ENCODE assay signal across 37 cellular contexts in the genomic region with DNA sequence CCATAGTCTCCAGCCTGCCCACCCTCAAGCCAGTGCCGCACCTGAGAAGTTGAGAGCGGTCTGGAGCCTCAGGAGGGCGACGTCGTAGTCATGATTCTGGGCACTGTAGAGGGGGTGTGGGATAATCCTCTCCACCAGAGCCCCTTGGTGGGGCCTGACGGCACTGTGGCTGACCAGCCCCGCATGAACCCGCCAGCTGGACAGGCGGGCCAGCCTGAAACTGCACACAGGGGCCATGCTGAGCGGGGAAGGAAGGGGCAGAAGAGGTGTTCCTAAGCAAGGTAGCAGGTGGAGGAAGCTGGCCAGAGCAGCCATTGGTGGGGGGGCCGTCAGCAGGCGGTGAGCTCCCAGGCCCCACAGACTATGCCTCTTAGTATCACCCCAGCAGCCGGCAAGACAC. TPM values are rescaled to one million over a fixed set of nuclear protein-coding genes. Genes with fewer than 3 reads are reported as not detected.
DNase-seq lines count a peak whose midpoint lies in the region; ATAC-seq, FAIRE-seq and TF ChIP-seq lines count a peak whose summit lies in the region.
"Had no signal": no experiment of that assay in that cellular context is flagged by ENCODE, and none has a peak within 500 bp of the region (broad histone marks: within the 10 kb centered on the region; RNA-seq: fewer than 3 reads in every experiment).

No MANE protein-coding gene starts in this region.

- H2BK12ac ChIP-seq in H1 (ENCODE audit: low read depth, low read length) = no peak overlapping the region

- no peak overlapping the region for H3K18ac ChIP-seq in H1 (ENCODE audit: extremely low read depth, low read length)

- CTCF ChIA-PET in H1 (lab: Charles Lee; ENCODE audit: partially characterized antibody) = interaction anchor here (0.7 to 2.3 kb wide), 5 partner anchors 10 to 160 kb away, joined by 3 to 7 read pairs (median 6); a partner anchor contains a TSS

- H3K56ac ChIP-seq in H1 (replicated peaks; ENCODE audit: insufficient read length, low read depth, low read length) = no peak overlapping the region

- ATAC-seq in GM23338 (peak; percentile 14; the same call in 1 of the 3 replicates), Right ventricle myocardium inferior (no peak), GM21737 (IDR thresholded peaks at IDR 0.05; ENCODE audit: unreplicated experiment) (no peak)
- ATAC-seq: A549; CD8-positive, alpha-beta T cell had no signal

- POLR2A ChIA-PET in H1 (lab: Charles Lee; ENCODE audit: partially characterized antibody) = no interaction called here

- H3K4me2 ChIP-seq in GM23338 (no peak overlapping the region), H1 (ENCODE audit: insufficient read depth in 1 of 2, low read depth in 2 of 2, low read length in 2 of 2) (no peak overlapping the region)
- H3K4me2 ChIP-seq: A549; BLaER1; BLaER1 treated with 17β-estradiol and CSF1 and Interleukin-3, amounts not matched to agents 10 nM and 100 nM had no signal

- H2BK120ac ChIP-seq in H1 (replicated peaks; ENCODE audit: low read depth, low read length) = no peak overlapping the region

- TF ChIP-seq POLR2A in H1 (IDR thresholded peaks at IDR 0.05; ENCODE audit: control extremely low read depth in 1 of 2, low read depth in 2 of 2, low read length in 2 of 2) = no peak

- no peaks in the 10 kb centered on the region for H3K23me2 ChIP-seq in H1 (ENCODE audit: low read depth, low read length)

- intact Hi-C loops in Right ventricle myocardium inferior (cut with DNase I) = no loop called here

- no peaks in the 10 kb centered on the region for H4K20me1 ChIP-seq in GM23338 (replicated peaks; ENCODE audit: insufficient read depth)
- H4K20me1 ChIP-seq in H1 (replicated peaks in 1 of 2; ENCODE audit: control insufficient read depth in 1 of 2, insufficient read depth in 2 of 2, low read length in 2 of 2) = no peaks in the 10 kb centered on the region
- H4K20me1 ChIP-seq: BLaER1; BLaER1 treated with 17β-estradiol and CSF1 and Interleukin-3, amounts not matched to agents 10 nM and 100 nM had no signal

- H3K4me3 Mint-ChIP-seq in GM23338 = no peak overlapping the region
- H3K4me3 Mint-ChIP-seq: B cell; CD14-positive monocyte; CD4-positive, alpha-beta memory T cell; CD4-positive, alpha-beta T cell; CD4-positive, CD25-positive, alpha-beta regulatory T cell; CD8-positive, alpha-beta memory T cell; CD8-positive, alpha-beta T cell had no signal

- no peaks in the 10 kb centered on the region for H3K27me3 ChIP-seq in GM23338 (ENCODE audit: insufficient read depth)
- no peaks in the 10 kb centered on the region for H3K27me3 ChIP-seq in H7 (ENCODE audit: control insufficient read depth, insufficient read depth, low read length)
- no peaks in the 10 kb centered on the region for H3K27me3 ChIP-seq in H1 (replicated peaks in 1 of 4; ENCODE audit: control insufficient read depth in 3 of 4, extremely low read depth in 1 of 4, insufficient read depth in 3 of 4, low read length in 3 of 4)
- H3K27me3 ChIP-seq in SJCRH30 = no peaks in the 10 kb centered on the region
- H3K27me3 ChIP-seq: BE2C; BLaER1; BLaER1 treated with 17β-estradiol and CSF1 and Interleukin-3, amounts not matched to agents 10 nM and 100 nM had no signal

- H3K27ac Mint-ChIP-seq in GM23338 = no peak overlapping the region
- H3K27ac Mint-ChIP-seq: B cell; CD14-positive monocyte; CD4-positive, alpha-beta T cell; CD4-positive, CD25-positive, alpha-beta regulatory T cell; CD8-positive, alpha-beta T cell had no signal

- 94% methylated on average over 13 of the region's 13 CpGs; no CpG with 5 or more reads in 1 of the 2 experiments for WGBS in H1 (ENCODE audit: extremely low coverage in 1 of 2, insufficient coverage in 1 of 2, insufficient read length in 1 of 2, insufficient replicate concordance in 2 of 2, low coverage in 1 of 2, low lambda C conversion rate in 2 of 2, missing lambda C conversion rate in 1 of 2), 2 experiments

- H3F3A ChIP-seq in GM23338 (replicated peaks; ENCODE audit: low read depth) = no peaks in the 10 kb centered on the region

- H3K9me3 ChIP-seq in H1 (ENCODE audit: insufficient read depth in 2 of 2, low read depth in 1 of 2, low read length in 1 of 2) (no peaks in the 10 kb centered on the region), SJCRH30 (replicated peaks) (no peaks in the 10 kb centered on the region)
- H3K9me3 ChIP-seq: A549; BE2C; BLaER1; BLaER1 treated with 17β-estradiol and CSF1 and Interleukin-3, amounts not matched to agents 10 nM and 100 nM; Caco-2 had no signal

- H3K79me1 ChIP-seq in H1 (ENCODE audit: low read depth, low read length) = no peaks in the 10 kb centered on the region

- no peak overlapping the region for H3K27ac ChIP-seq in GM23338 (ENCODE audit: low read depth)
- H3K27ac ChIP-seq in H1 (ENCODE audit: low read depth, low read length) = no peak overlapping the region
- no peak overlapping the region for H3K27ac ChIP-seq in SJCRH30
- H3K27ac ChIP-seq: 22Rv1; A549; BLaER1; BLaER1 treated with 17β-estradiol and CSF1 and Interleukin-3, amounts not matched to agents 10 nM and 100 nM; C4-2B had no signal

- no peak overlapping the region for H3K4ac ChIP-seq in H1 (replicated peaks; ENCODE audit: insufficient read length, low read depth, low read length)

- no peak overlapping the region for H2BK15ac ChIP-seq in H1 (ENCODE audit: low read length)

- H3K4me3 ChIP-seq in GM23338 = no peak overlapping the region
- no peak overlapping the region for H3K4me3 ChIP-seq in H7 (ENCODE audit: insufficient read depth, low read depth, low read length)
- no peak overlapping the region for H3K4me3 ChIP-seq in H1 (ENCODE audit: extremely low read depth in 1 of 4, insufficient read depth in 2 of 4, low read depth in 3 of 4, low read length in 4 of 4)
- no peak overlapping the region for H3K4me3 ChIP-seq in SJCRH30
- H3K4me3 ChIP-seq: A549; BLaER1; BLaER1 treated with 17β-estradiol and CSF1 and Interleukin-3, amounts not matched to agents 10 nM and 100 nM had no signal

- peaks cover 4% of the 10 kb centered on the region; the same call in 2 of the 3 replicates for H3K4me1 Mint-ChIP-seq in GM23338
- H3K4me1 Mint-ChIP-seq: B cell; CD14-positive monocyte; CD4-positive, alpha-beta memory T cell; CD4-positive, CD25-positive, alpha-beta regulatory T cell; CD8-positive, alpha-beta memory T cell had no signal

- peak overlapping the region; percentile 35; the same call in 1 of the 2 replicates for H4K8ac ChIP-seq in H1 (ENCODE audit: extremely low read depth, insufficient read depth, low read length)

- H3K9ac ChIP-seq in H1 (replicated peaks in 1 of 4; ENCODE audit: extremely low read depth in 1 of 4, low read depth in 3 of 4, low read length in 3 of 4) = no peak overlapping the region
- H3K9ac ChIP-seq: BLaER1; BLaER1 treated with 17β-estradiol and CSF1 and Interleukin-3, amounts not matched to agents 10 nM and 100 nM had no signal

- H4K91ac ChIP-seq in H1 (replicated peaks; ENCODE audit: insufficient read length, low read length) = no peak overlapping the region

- no peaks in the 10 kb centered on the region for H3K36me3 Mint-ChIP-seq in GM23338 (ENCODE audit: low read depth)
- H3K36me3 Mint-ChIP-seq: CD14-positive monocyte; CD8-positive, alpha-beta memory T cell had no signal

- H3K36me3 ChIP-seq in GM23338 (ENCODE audit: insufficient read depth) (no peaks in the 10 kb centered on the region), H7 (replicated peaks; ENCODE audit: control insufficient read depth, insufficient read depth, low read length) (no peaks in the 10 kb centered on the region), H1 (ENCODE audit: control insufficient read depth in 2 of 4, insufficient read depth in 4 of 4, low read length in 3 of 4) (no peaks in the 10 kb centered on the region), SJCRH30 (no peaks in the 10 kb centered on the region)
- H3K36me3 ChIP-seq: BE2C; BLaER1; BLaER1 treated with 17β-estradiol and CSF1 and Interleukin-3, amounts not matched to agents 10 nM and 100 nM had no signal

- H2AFZ ChIP-seq in GM23338 (no peak overlapping the region), H1 (ENCODE audit: low read length) (no peak overlapping the region)

- DNase-seq in GM23338 (ENCODE audit: low spot score) (no peak), H7 (peak; percentile 59), H1 (ENCODE audit: low read depth in 1 of 2, low spot score in 2 of 2) (no peak), islet precursor cell (peak; percentile 42), Right ventricle myocardium inferior (ENCODE audit: missing footprints) (no peak), SJCRH30 (no peak)
- no peak for DNase-seq in stimulated activated CD4-positive, alpha-beta T cell treated with anti-CD3 and anti-CD28 coated beads, Interleukin-4, amount 100 ng/mL, for 4 hours
- DNase-seq: 8988T; ACHN; AML-193; BE2C; C1 segment of cervical spinal cord; Caco-2; Calu3; CD4-positive, alpha-beta memory T cell; CD4-positive, alpha-beta T cell; CD4-positive, CD25-positive, alpha-beta regulatory T cell; CD8-positive, alpha-beta memory T cell; CD8-positive, alpha-beta T cell; COR-L47; DMS 273 treated with DMSO at 0.1 percent for 48 hours; DMS153; DMS53; DMS79; DMS79 treated with DMSO at 0.1 percent for 48 hours; DND-41; EL had no signal

- no peak overlapping the region for H2AK5ac ChIP-seq in H1 (ENCODE audit: low read depth, low read length)

- H3K79me2 ChIP-seq in GM23338 (replicated peaks; ENCODE audit: insufficient read depth) = no peaks in the 10 kb centered on the region
- H3K79me2 ChIP-seq in H1 (ENCODE audit: control insufficient read depth in 1 of 2, insufficient read depth in 2 of 2, low read length in 2 of 2) = no peaks in the 10 kb centered on the region

- no peak overlapping the region for H3K23ac ChIP-seq in H1 (ENCODE audit: insufficient read length)

- H2BK5ac ChIP-seq in H1 (ENCODE audit: low read depth, low read length) = no peak overlapping the region

- 0 out of 4 replicates have a peak, but pooled peaks of 1 of the 2 experiments have one; percentile 9 for TF ChIP-seq CTCF in GM23338 (conservative IDR thresholded peaks at IDR 0.05; ENCODE audit: low read depth in 2 of 2)
- TF ChIP-seq CTCF in H1 (IDR thresholded peaks at IDR 0.05; ENCODE audit: control extremely low read depth in 1 of 3, insufficient read depth in 1 of 3, low read depth in 1 of 3, low read length in 3 of 3) = no peak

- no peaks in the 10 kb centered on the region for H3K9me3 Mint-ChIP-seq in GM23338
- H3K9me3 Mint-ChIP-seq: CD4-positive, alpha-beta memory T cell; CD4-positive, alpha-beta T cell; CD4-positive, CD25-positive, alpha-beta regulatory T cell; CD8-positive, alpha-beta memory T cell; CD8-positive, alpha-beta T cell had no signal

- TF ChIP-seq EP300 in H1 (IDR thresholded peaks at IDR 0.05; ENCODE audit: borderline replicate concordance in 1 of 2, low read depth in 2 of 2, low read length in 2 of 2) = no peak

- H2BK20ac ChIP-seq in H1 (ENCODE audit: low read length) = no peak overlapping the region

- no peak overlapping the region for H4K5ac ChIP-seq in H1 (ENCODE audit: insufficient read length, low read depth, low read length)

- H3K4me1 ChIP-seq in GM23338 (ENCODE audit: insufficient read depth) = no peaks in the 10 kb centered on the region
- H3K4me1 ChIP-seq in H1 (replicated peaks in 1 of 4; ENCODE audit: control insufficient read depth in 3 of 4, insufficient read depth in 4 of 4, low read length in 3 of 4) = no peaks in the 10 kb centered on the region; a peak in 1 of 7 replicates
- H3K4me1 ChIP-seq in SJCRH30 = no peaks in the 10 kb centered on the region

- TF ChIP-seq RAD21 in H1 (IDR thresholded peaks at IDR 0.05 in 1 of 2, conservative IDR thresholded peaks at IDR 0.05 in 1 of 2; ENCODE audit: low read depth in 2 of 2, low read length in 2 of 2) = no peak; a peak in 1 of 4 replicates

- H3K27me3 Mint-ChIP-seq in GM23338 (ENCODE audit: insufficient read depth, low read depth, poor library complexity) = peaks cover 5% of the 10 kb centered on the region
- H3K27me3 Mint-ChIP-seq: B cell; CD4-positive, alpha-beta memory T cell; CD4-positive, alpha-beta T cell; CD4-positive, CD25-positive, alpha-beta regulatory T cell had no signal

- no peak overlapping the region for H3K14ac ChIP-seq in H1 (ENCODE audit: insufficient read length)

- no peaks in the 10 kb centered on the region for H3K9me2 ChIP-seq in GM23338 (ENCODE audit: insufficient read depth)

- FAIRE-seq in H1 (lab: Jason Lieb, UNC) = no peak
- FAIRE-seq: A204.1, A549, D721Med had no signal

RNA-seq across cellular contexts. Expression of a gene that starts 13.1 kb away (rescaled TPM):
- total RNA-seq in GM23338 (2014; rRNA removed; shearing (Covaris generic)) = 1.8 TPM in 1 of 2 replicates, not detected in the other
- not detected in 2 replicates for polyA plus RNA-seq in GM23338 (2016; fragmentation: Nextera tagmentation; extraction: Ambion mirVana)
- total RNA-seq in H7 (2014; rRNA removed; shearing (Covaris generic)) = 0.21 and 0.44 TPM in 2 replicates
- total RNA-seq in H1 (2021; fragmentation: NEBNext Ultra II Directional; extraction: Animal tissue kit (Norgen Biotek cat#: 25700)) = 0.78 and 1.1 TPM in 2 replicates
- polyA plus RNA-seq in H1 (2011; rRNA removed) = 0.53 and 0.54 TPM in 2 replicates
- 0.52 TPM for polyA plus RNA-seq in H1 (2011; cell fraction: cytosol; rRNA removed)
- 2.9 TPM for polyA plus RNA-seq in H1 (2011; cell fraction: nucleus; rRNA removed)
- polyA plus RNA-seq in H1 (2012, experiment 1 of 2) = 0.40 to 0.93 TPM (median 0.75 TPM) in 4 replicates
- polyA plus RNA-seq in H1 (2012, experiment 2 of 2) = not detected
- polyA plus RNA-seq in H1 (2013, experiment 1 of 2) = 0.22 TPM
- 0.13 TPM for polyA plus RNA-seq in H1 (2013, experiment 2 of 2)
- 0.73 and 0.83 TPM in 2 replicates for polyA minus RNA-seq in H1 (2011; rRNA and poly(A)+ RNA removed)
- polyA minus RNA-seq in H1 (2011; cell fraction: cytosol; rRNA and poly(A)+ RNA removed) = 4.3 TPM
- 1.1 TPM for polyA minus RNA-seq in H1 (2011; cell fraction: nucleus; rRNA and poly(A)+ RNA removed)
- total RNA-seq in Right ventricle myocardium inferior = 0.38 TPM
- total RNA-seq in SJCRH30 (2014; rRNA removed; shearing (Covaris generic)) = 0.42 and 0.56 TPM in 2 replicates
- polyA plus RNA-seq: CD14-positive monocyte; CD4-positive, alpha-beta memory T cell; CD8-positive, alpha-beta memory T cell had no signal

Comparison
In these comparisons a context has a peak if more than half of its experiments do, and no peak if none do; other contexts are left out.
1. DNase-seq: peak in H7 (single experiment) and islet precursor cell (single experiment); none in GM23338 (single experiment), H1 (0 of 2), Right ventricle myocardium inferior (single experiment), stimulated activated CD4-positive, alpha-beta T cell treated with anti-CD3 and anti-CD28 coated beads, Interleukin-4, amount 100 ng/mL, for 4 hours (0 of 2) and SJCRH30 (0 of 2).